ENCODE assay signal across 9 cellular contexts in the genomic region with DNA sequence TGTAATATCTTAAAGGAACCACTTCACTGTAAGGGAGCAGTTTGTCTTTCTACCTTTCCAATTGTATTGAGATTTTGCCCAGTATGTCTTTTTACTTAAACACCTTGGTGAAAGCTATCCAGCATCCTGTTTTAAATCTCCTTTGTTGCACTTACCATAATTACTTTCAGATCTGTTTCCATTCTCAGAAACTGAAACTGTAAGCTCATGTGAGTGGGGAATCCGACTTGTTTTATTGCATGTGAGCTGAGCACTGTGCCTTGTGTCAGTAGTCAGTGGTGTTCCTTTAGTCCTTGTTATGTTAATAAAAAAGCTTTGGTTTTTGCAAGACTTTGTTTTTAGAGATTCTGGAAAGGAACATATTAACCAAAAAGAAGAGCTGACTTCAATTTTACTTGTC. TPM values are rescaled to one million over a fixed set of nuclear protein-coding genes. Genes with fewer than 3 reads are reported as not detected.
A peak's percentile ranks its signal among the peaks of the same experiment; 100 is the strongest.
DNase-seq lines count a peak whose midpoint lies in the region; TF ChIP-seq lines count a peak whose summit lies in the region.
"Had no signal": no experiment of that assay in that cellular context is flagged by ENCODE, and none has a peak within 500 bp of the region (broad histone marks: within the 10 kb centered on the region; RNA-seq: fewer than 3 reads in every experiment).

No MANE protein-coding gene starts in this region.

- H3K36me3 Mint-ChIP-seq in activated T-helper 2 cell treated with anti-CD3 and anti-CD28 coated beads, Interferon-gamma antibody, Interleukin-2, Interleukin-4, amounts not matched to agents 10 μg/mL and 5 μg/mL and 100 μg/mL, durations not matched to agents 14 hours and 24 hours and 36 hours (ENCODE audit: low read depth), result no peaks in the 10 kb centered on the region

- no peaks in the 10 kb centered on the region for H3K9me3 Mint-ChIP-seq in activated T-helper 2 cell treated with anti-CD3 and anti-CD28 coated beads, Interferon-gamma antibody, Interleukin-2, Interleukin-4, amounts not matched to agents 10 μg/mL and 5 μg/mL and 100 μg/mL, durations not matched to agents 14 hours and 24 hours and 36 hours

- no peak overlapping the region for H3K9ac ChIP-seq in HUES48 (ENCODE audit: low read depth, low read length)

- TF ChIP-seq CTCF in GM20000 (IDR thresholded peaks at IDR 0.05; ENCODE audit: extremely low read depth, missing control alignments), result no peak
- TF ChIP-seq CTCF in esophagus muscularis mucosa (IDR thresholded peaks at IDR 0.05), result peak in 1 of 3 experiments; percentile 12
- TF ChIP-seq CTCF in adrenal gland (IDR thresholded peaks at IDR 0.05), result no peak

- no peaks in the 10 kb centered on the region for H3K27me3 Mint-ChIP-seq in activated T-helper 2 cell treated with anti-CD3 and anti-CD28 coated beads, Interferon-gamma antibody, Interleukin-2, Interleukin-4, amounts not matched to agents 10 μg/mL and 5 μg/mL and 100 μg/mL, durations not matched to agents 14 hours and 24 hours and 36 hours (ENCODE audit: low read depth)

- no peak for TF ChIP-seq EP300 in esophagus muscularis mucosa (IDR thresholded peaks at IDR 0.05)

- H3K36me3 ChIP-seq in HUES48 (ENCODE audit: control insufficient read depth, insufficient read depth, low read length) (no peaks in the 10 kb centered on the region; the same call in 1 of the 2 replicates), esophagus muscularis mucosa (no peaks in the 10 kb centered on the region), adrenal gland (replicated peaks in 1 of 2) (no peaks in the 10 kb centered on the region)

- H3K4me1 ChIP-seq in HUES48 (ENCODE audit: control insufficient read depth, insufficient read depth, low read length) (peaks cover 62% of the 10 kb centered on the region), esophagus muscularis mucosa (peaks cover 22 to 98% (median 87%) of the 10 kb centered on the region in 4 donors), adrenal gland (replicated peaks in 1 of 2) (peaks cover 14 to 32% of the 10 kb centered on the region in 2 donors)

- peaks cover 7% of the 10 kb centered on the region for H3K4me1 Mint-ChIP-seq in activated T-helper 2 cell treated with anti-CD3 and anti-CD28 coated beads, Interferon-gamma antibody, Interleukin-2, Interleukin-4, amounts not matched to agents 10 μg/mL and 5 μg/mL and 100 μg/mL, durations not matched to agents 14 hours and 24 hours and 36 hours (ENCODE audit: low read depth)

- H3K27ac ChIP-seq in HUES48 (ENCODE audit: low read depth, low read length), result peak overlapping the region; percentile 75
- peak overlapping the region; percentile 29 to 46 (median 40) for H3K27ac ChIP-seq in esophagus muscularis mucosa (replicated peaks in 1 of 4)
- peak overlapping the region in 1 of 5 donors; percentile 19 for H3K27ac ChIP-seq in adrenal gland

- 31% methylated on average over 1 of the region's 1 CpG for WGBS in esophagus muscularis mucosa
- 0 to 20% (median 17%) methylated on average over 1 of the region's 1 CpG for WGBS in adrenal gland, 4 donors

- H3K9me3 ChIP-seq in HUES48 (ENCODE audit: control insufficient read depth, insufficient read depth, low read length) (no peaks in the 10 kb centered on the region), esophagus muscularis mucosa (no peaks in the 10 kb centered on the region), adrenal gland (replicated peaks in 1 of 3) (no peaks in the 10 kb centered on the region)

- TF ChIP-seq POLR2A in esophagus muscularis mucosa (IDR thresholded peaks at IDR 0.05; ENCODE audit: low read depth), result no peak
- TF ChIP-seq POLR2A in adrenal gland (IDR thresholded peaks at IDR 0.05), result no peak

- H3K4me3 ChIP-seq in HUES48 (ENCODE audit: low read depth, low read length) (peak overlapping the region; percentile 2; the same call in 1 of the 2 replicates), esophagus muscularis mucosa (no peak overlapping the region), adrenal gland (peak overlapping the region in 1 of 4 donors; percentile 27)

- no peak overlapping the region for H3K27ac Mint-ChIP-seq in activated T-helper 2 cell treated with anti-CD3 and anti-CD28 coated beads, Interferon-gamma antibody, Interleukin-2, Interleukin-4, amounts not matched to agents 10 μg/mL and 5 μg/mL and 100 μg/mL, durations not matched to agents 14 hours and 24 hours and 36 hours

- H3K4me3 Mint-ChIP-seq in activated T-helper 2 cell treated with anti-CD3 and anti-CD28 coated beads, Interferon-gamma antibody, Interleukin-2, Interleukin-4, amounts not matched to agents 10 μg/mL and 5 μg/mL and 100 μg/mL, durations not matched to agents 14 hours and 24 hours and 36 hours (ENCODE audit: low read depth), result no peak overlapping the region

- intact Hi-C loops in esophagus muscularis mucosa (cut with DNase I), result no loop called here
- intact Hi-C loops in adrenal gland (cut with DNase I), result no loop called here
- intact Hi-C loops in activated T-helper 2 cell treated with anti-CD3 and anti-CD28 coated beads, Interferon-gamma antibody, Interleukin-2, Interleukin-4, amounts not matched to agents 10 μg/mL and 5 μg/mL and 100 μg/mL, durations not matched to agents 14 hours and 24 hours and 36 hours (cut with micrococcal nuclease), result no loop called here

- no peaks in the 10 kb centered on the region for H3K27me3 ChIP-seq in HUES48 (ENCODE audit: control insufficient read depth, insufficient read depth, low read length)
- no peaks in the 10 kb centered on the region for H3K27me3 ChIP-seq in esophagus muscularis mucosa
- H3K27me3 ChIP-seq in adrenal gland, result no peaks in the 10 kb centered on the region

- peak; percentile 10 for DNase-seq in AG08395 (ENCODE audit: low spot score)
- peak; percentile 19 for DNase-seq in GM20000 (ENCODE audit: low spot score)
- no peak for DNase-seq in esophagus muscularis mucosa (ENCODE audit: extremely low spot score)
- no peak for DNase-seq in dermis blood vessel endothelial cell
- DNase-seq in adrenal gland, result no peak
- no peak for DNase-seq in activated T-helper 2 cell treated with anti-CD3 and anti-CD28 coated beads, Interferon-gamma antibody, Interleukin-2, Interleukin-4, amounts not matched to agents 10 μg/mL and 5 μg/mL and 100 μg/mL, durations not matched to agents 14 hours and 24 hours and 36 hours (ENCODE audit: low spot score)
- no peak for DNase-seq in NCI-H2029 (lab: John Stamatoyannopoulos, UW)
- DNase-seq: effector memory CD4-positive, alpha-beta T cell had no signal

RNA-seq across cellular contexts. Expression of gene BMPR1A, which starts 42.2 kb away (rescaled TPM):
- total RNA-seq in esophagus muscularis mucosa (100 to 1,000 TPM in 1 of 4 donors, 10 to 100 TPM in 3; 66.1 to 110 (median 90.5) TPM), dermis blood vessel endothelial cell (0.23 and 0.51 TPM in 2 replicates), adrenal gland (10 to 100 TPM; 21.2 to 45.3 (median 31.5) TPM)
- polyA plus RNA-seq in adrenal gland, result 10 to 100 TPM in 1 of 3 donors, 1 to 10 TPM in 2; 4.4 to 22.3 (median 4.4) TPM
- total RNA-seq in activated T-helper 2 cell treated with anti-CD3 and anti-CD28 coated beads, Interferon-gamma antibody, Interleukin-2, Interleukin-4, amounts not matched to agents 10 μg/mL and 5 μg/mL and 100 μg/mL, durations not matched to agents 14 hours and 24 hours and 36 hours, result 11.2 and 11.9 TPM in 2 replicates

Comparison
In these comparisons a context has a peak if more than half of its experiments do, and no peak if none do; other contexts are left out.
1. DNase-seq: peak in AG08395 (single experiment) and GM20000 (single experiment); none in esophagus muscularis mucosa (single experiment), dermis blood vessel endothelial cell (single experiment), adrenal gland (0 of 7), activated T-helper 2 cell treated with anti-CD3 and anti-CD28 coated beads, Interferon-gamma antibody, Interleukin-2, Interleukin-4, amounts not matched to agents 10 μg/mL and 5 μg/mL and 100 μg/mL, durations not matched to agents 14 hours and 24 hours and 36 hours (single experiment) and NCI-H2029 (single experiment).